In genomic region chr4:25223770-25224375, GRCh38 we compare ENCODE assay signal across 1 cellular context.
TF ChIP-seq lines count a peak whose summit lies in the region.

No MANE protein-coding gene starts in this region.

TF ChIP-seq in HEK293, 187 proteins besides CTCF, POLR2A, EP300 and RAD21 (continued from another document and continues in another):
- TF ChIP-seq ZNF513 (tag by site-specific recombination; IDR thresholded peaks at IDR 0.05) = peak; percentile 31; the same call in 1 of the 2 replicates
- no peak for TF ChIP-seq ZNF629 (tag by site-specific recombination; IDR thresholded peaks at IDR 0.05)
- TF ChIP-seq ZNF416 (tag by site-specific recombination; IDR thresholded peaks at IDR 0.05) = peak; percentile 87; the same call in 1 of the 2 replicates
- TF ChIP-seq ZSCAN5A (tag by site-specific recombination; IDR thresholded peaks at IDR 0.05) = 0 out of 2 replicates have a peak, but pooled peaks have one; percentile 49
- peak; percentile 42; the same call in 1 of the 2 replicates for TF ChIP-seq KLF8 (tag by site-specific recombination; IDR thresholded peaks at IDR 0.05)
- peak; percentile 67 for TF ChIP-seq ZNF677 (tag by site-specific recombination; IDR thresholded peaks at IDR 0.05)
- no peak for TF ChIP-seq ZBTB48 (tag by site-specific recombination; IDR thresholded peaks at IDR 0.05)
- TF ChIP-seq EGR2 (tag by site-specific recombination; IDR thresholded peaks at IDR 0.05; ENCODE audit: low read depth) = no peak
- no peak for TF ChIP-seq ZBTB44 (tag by site-specific recombination; IDR thresholded peaks at IDR 0.05)
- TF ChIP-seq ZNF558 (tag by site-specific recombination; IDR thresholded peaks at IDR 0.05) = peak; percentile 84
- peak; percentile 87 for TF ChIP-seq ZNF610 (tag by site-specific recombination; IDR thresholded peaks at IDR 0.05; ENCODE audit: borderline replicate concordance)
- 0 out of 2 replicates have a peak, but pooled peaks have one; percentile 22 for TF ChIP-seq ZNF37A (tag by site-specific recombination; IDR thresholded peaks at IDR 0.05)
- no peak for TF ChIP-seq ZNF433 (tag by site-specific recombination; IDR thresholded peaks at IDR 0.05; ENCODE audit: low read depth)
- TF ChIP-seq IKZF3 (tag by site-specific recombination; IDR thresholded peaks at IDR 0.05) = no peak
- TF ChIP-seq ZNF16 (tag by site-specific recombination; IDR thresholded peaks at IDR 0.05; ENCODE audit: low read depth) = no peak
- no peak for TF ChIP-seq HOXA7 (CRISPR knock-in tag; IDR thresholded peaks at IDR 0.05; ENCODE audit: borderline replicate concordance)
- peak; percentile 99 for TF ChIP-seq ZNF280D (tag by site-specific recombination; IDR thresholded peaks at IDR 0.05)
- TF ChIP-seq ZNF623 (tag by site-specific recombination; IDR thresholded peaks at IDR 0.05) = no peak
- TF ChIP-seq ZNF214 (tag by site-specific recombination; IDR thresholded peaks at IDR 0.05; ENCODE audit: borderline replicate concordance) = 0 out of 2 replicates have a peak, but pooled peaks have one; percentile 51
- 0 out of 2 replicates have a peak, but pooled peaks have one; percentile 20 for TF ChIP-seq ZNF549 (tag by site-specific recombination; IDR thresholded peaks at IDR 0.05)
- no peak for TF ChIP-seq ZNF2 (tag by site-specific recombination; IDR thresholded peaks at IDR 0.05)
- no peak for TF ChIP-seq ZNF266 (tag by site-specific recombination; IDR thresholded peaks at IDR 0.05; ENCODE audit: low read depth)
- no peak for TF ChIP-seq ZNF341 (tag by site-specific recombination; IDR thresholded peaks at IDR 0.05; ENCODE audit: low read depth)
- TF ChIP-seq ZNF639 (tag by site-specific recombination; IDR thresholded peaks at IDR 0.05) = 0 out of 2 replicates have a peak, but pooled peaks have one; percentile 50
- no peak for TF ChIP-seq ZNF701 (tag by site-specific recombination; IDR thresholded peaks at IDR 0.05)
- TF ChIP-seq ZNF248 (tag by site-specific recombination; IDR thresholded peaks at IDR 0.05) = peak; percentile 94
- no peak for TF ChIP-seq ZBTB11 (tag by site-specific recombination; conservative IDR thresholded peaks at IDR 0.05; ENCODE audit: low read depth)
- TF ChIP-seq KLF16 (tag by site-specific recombination; IDR thresholded peaks at IDR 0.05) = 0 out of 2 replicates have a peak, but pooled peaks have one; percentile 24
- TF ChIP-seq ZNF692 (tag by site-specific recombination; IDR thresholded peaks at IDR 0.05) = no peak
- 0 out of 2 replicates have a peak, but pooled peaks have one; percentile 19 for TF ChIP-seq ZSCAN30 (tag by site-specific recombination; IDR thresholded peaks at IDR 0.05)
- no peak for TF ChIP-seq ZNF670 (tag by site-specific recombination; IDR thresholded peaks at IDR 0.05; ENCODE audit: low read depth)
- no peak for TF ChIP-seq ZNF148 (tag by site-specific recombination; IDR thresholded peaks at IDR 0.05; ENCODE audit: borderline replicate concordance)
- no peak for TF ChIP-seq YY2 (tag by site-specific recombination; IDR thresholded peaks at IDR 0.05)
- no peak for TF ChIP-seq ZFHX2 (tag by site-specific recombination; conservative IDR thresholded peaks at IDR 0.05)
- TF ChIP-seq ZNF26 (tag by site-specific recombination; IDR thresholded peaks at IDR 0.05) = peak; percentile 44; the same call in 1 of the 2 replicates
- TF ChIP-seq ZNF555 (tag by site-specific recombination; conservative IDR thresholded peaks at IDR 0.05) = peak; percentile 17; the same call in 1 of the 2 replicates
- TF ChIP-seq ZNF423 (tag by site-specific recombination; IDR thresholded peaks at IDR 0.05) = no peak
- no peak for TF ChIP-seq ZFP41 (tag by site-specific recombination; IDR thresholded peaks at IDR 0.05; ENCODE audit: borderline replicate concordance)
- no peak for TF ChIP-seq ZNF658 (tag by site-specific recombination; IDR thresholded peaks at IDR 0.05)
- TF ChIP-seq ZNF350 (tag by site-specific recombination; IDR thresholded peaks at IDR 0.05) = peak; percentile 81
- TF ChIP-seq ZNF426 (tag by site-specific recombination; IDR thresholded peaks at IDR 0.05) = no peak
- TF ChIP-seq ZNF19 (tag by site-specific recombination; IDR thresholded peaks at IDR 0.05; ENCODE audit: low read depth) = peak; percentile 86; the same call in 1 of the 2 replicates
- 0 out of 2 replicates have a peak, but pooled peaks have one; percentile 21 for TF ChIP-seq ZNF211 (tag by site-specific recombination; IDR thresholded peaks at IDR 0.05; ENCODE audit: low read depth)
- no peak for TF ChIP-seq GLI4 (tag by site-specific recombination; IDR thresholded peaks at IDR 0.05)
- TF ChIP-seq RBAK (tag by site-specific recombination; IDR thresholded peaks at IDR 0.05) = 0 out of 2 replicates have a peak, but pooled peaks have one; percentile 68
- TF ChIP-seq SP3 (tag by site-specific recombination; IDR thresholded peaks at IDR 0.05) = no peak
- TF ChIP-seq ZNF112 (tag by site-specific recombination; IDR thresholded peaks at IDR 0.05) = 0 out of 2 replicates have a peak, but pooled peaks have one; percentile 21
